14 cellular contexts compared by ENCODE assay signal in the genomic region with DNA sequence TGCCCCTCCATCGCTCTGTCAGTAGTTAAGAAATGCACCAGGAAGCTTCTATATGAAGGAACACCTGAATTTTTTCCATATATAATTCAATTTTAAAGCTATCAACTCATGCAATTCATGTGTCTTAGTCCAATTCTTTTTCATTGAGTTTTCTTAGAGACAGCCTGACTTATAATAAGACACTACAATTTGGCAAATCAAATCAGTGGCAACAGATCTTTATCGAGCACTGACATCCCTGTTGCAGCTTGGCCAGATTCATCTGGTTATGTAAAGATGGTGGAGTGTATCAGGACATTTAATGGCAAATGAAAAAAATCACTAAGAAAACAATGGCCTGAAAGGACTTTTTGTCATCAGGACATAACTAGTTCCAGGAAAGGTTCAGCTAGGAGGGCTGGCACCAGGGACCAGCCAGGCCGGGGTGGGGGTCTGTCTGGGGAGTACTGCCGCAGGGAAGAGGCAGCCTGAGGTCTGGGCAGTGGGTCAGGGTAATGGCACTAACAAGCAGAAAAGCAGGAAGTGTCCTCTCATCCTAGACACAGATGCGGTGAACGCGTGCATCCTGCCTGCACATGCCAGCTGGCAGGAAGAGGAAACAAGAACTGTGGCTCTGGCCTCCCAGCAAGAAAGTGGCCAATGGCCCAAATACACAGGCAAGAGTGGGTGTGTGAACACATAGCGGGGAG.
DNase-seq lines count a peak whose midpoint lies in the region; ATAC-seq and TF ChIP-seq lines count a peak whose summit lies in the region.
"Had no signal": no experiment of that assay in that cellular context is flagged by ENCODE, and none has a peak within 500 bp of the region (broad histone marks: within the 10 kb centered on the region; RNA-seq: fewer than 3 reads in every experiment).

No MANE protein-coding gene starts in this region.

- intact Hi-C loops in gastrocnemius medialis (cut with DNase I; ENCODE audit: low total_unique reads), result no loop called here

- H3K27ac ChIP-seq in osteoblast (ENCODE audit: low read depth, low read length) (no peak overlapping the region), gastrocnemius medialis (no peak overlapping the region)
- H3K27ac ChIP-seq: stomach had no signal

- in situ Hi-C loops in gastrocnemius medialis (cut with MboI; ENCODE audit: low sequenced_read_pairs in 4 of 4), result no loop called here

- no peak overlapping the region for H3K4me2 ChIP-seq in osteoblast (ENCODE audit: insufficient read depth, low read length)

- no peak for TF ChIP-seq POLR2A in gastrocnemius medialis (IDR thresholded peaks at IDR 0.05)

- H2AFZ ChIP-seq in osteoblast (ENCODE audit: low read length), result peak overlapping the region; percentile 8

- no peaks in the 10 kb centered on the region for H4K20me1 ChIP-seq in osteoblast (ENCODE audit: insufficient read depth, low read length)

- H3K4me3 ChIP-seq in osteoblast (ENCODE audit: insufficient read depth, low read length) (no peak overlapping the region), gastrocnemius medialis (no peak overlapping the region)
- H3K4me3 ChIP-seq: stomach had no signal

- no peaks in the 10 kb centered on the region for H3K36me3 ChIP-seq in osteoblast (ENCODE audit: insufficient read depth, low read length)
- H3K36me3 ChIP-seq in gastrocnemius medialis, result no peaks in the 10 kb centered on the region
- H3K36me3 ChIP-seq: stomach had no signal

- ATAC-seq in HG02973 (IDR thresholded peaks at IDR 0.05; ENCODE audit: unreplicated experiment) (no peak), gastrocnemius medialis (no peak)

- H3K79me2 ChIP-seq in osteoblast (ENCODE audit: insufficient read depth, low read length), result no peaks in the 10 kb centered on the region

- H3K9me3 ChIP-seq in osteoblast (ENCODE audit: low read depth, low read length) (no peaks in the 10 kb centered on the region), gastrocnemius medialis (no peaks in the 10 kb centered on the region)
- H3K9me3 ChIP-seq: stomach had no signal

- H3K27me3 ChIP-seq in osteoblast (ENCODE audit: insufficient read depth, low read length) (peaks cover 4% of the 10 kb centered on the region), gastrocnemius medialis (no peaks in the 10 kb centered on the region)
- H3K27me3 ChIP-seq: stomach had no signal

- TF ChIP-seq CTCF in osteoblast (IDR thresholded peaks at IDR 0.05; ENCODE audit: extremely low read depth, low read depth, low read length), result no peak
- TF ChIP-seq CTCF in gastrocnemius medialis (IDR thresholded peaks at IDR 0.05 in 4 of 5, conservative IDR thresholded peaks at IDR 0.05 in 1 of 5), result no peak

- H3K4me1 ChIP-seq in osteoblast (ENCODE audit: insufficient read depth, low read length), result peaks cover under 1% of the 10 kb centered on the region
- no peaks in the 10 kb centered on the region for H3K4me1 ChIP-seq in gastrocnemius medialis
- H3K4me1 ChIP-seq: stomach had no signal

- DNase-seq in DMS53 treated with DMSO at 0.1 percent for 48 hours (lab: John Stamatoyannopoulos, UW; ENCODE audit: unreplicated experiment) (peak; percentile 99), Kasumi-1 (lab: John Stamatoyannopoulos, UW) (peak; percentile 76 to 79), cerebellar cortex (ENCODE audit: low spot score) (peak; percentile 3), osteoblast (ENCODE audit: insufficient read length, low spot score, missing footprints) (no peak), NCI-H2081 treated with DMSO at 0.1 percent for 48 hours (lab: John Stamatoyannopoulos, UW) (no peak), gastrocnemius medialis (no peak)
- no peak for DNase-seq in stimulated activated CD4-positive, alpha-beta T cell treated with anti-CD3 and anti-CD28 coated beads, Interleukin-4, amount 100 ng/mL, for 1 hour
- DNase-seq: activated CD4-positive, alpha-beta T cell treated with anti-CD3 and anti-CD28 coated beads for 48 hours; CD4-positive, alpha-beta T cell; HCEC 1CT; NCI-H2171 treated with DMSO at 0.1 percent for 48 hours; OCI-M1; stomach had no signal

Comparison
In these comparisons a context has a peak if more than half of its experiments do, and no peak if none do; other contexts are left out.
1. DNase-seq: peak in DMS53 treated with DMSO at 0.1 percent for 48 hours (single experiment), Kasumi-1 (2 of 2) and cerebellar cortex (single experiment); none in osteoblast (single experiment), NCI-H2081 treated with DMSO at 0.1 percent for 48 hours (single experiment), stimulated activated CD4-positive, alpha-beta T cell treated with anti-CD3 and anti-CD28 coated beads, Interleukin-4, amount 100 ng/mL, for 1 hour (single experiment) and gastrocnemius medialis (0 of 2).